In genomic region chr22:31749636-31750364, GRCh38 we compare ENCODE assay signal across 8 cellular contexts. TPM values are rescaled to one million over a fixed set of nuclear protein-coding genes. Genes with fewer than 3 reads are reported as not detected.
DNase-seq lines count a peak whose midpoint lies in the region; ATAC-seq and TF ChIP-seq lines count a peak whose summit lies in the region.

TSS of gene PRR14L (minus strand) at chr22:31750132. CDS start at chr22:31738860, 11,272 bp downstream.

- TF ChIP-seq CTCF in AG09319 (IDR thresholded peaks at IDR 0.05; ENCODE audit: low read depth, low read length): no peak; the same call in none of the 2 replicates

- no peaks in the 10 kb centered on the region for H3K9me3 Mint-ChIP-seq in immature natural killer cell

- H3K4me3 Mint-ChIP-seq in immature natural killer cell: peak within 1 kb of the TSS; percentile 89 to 98 (median 92)

- H3K27me3 Mint-ChIP-seq in immature natural killer cell (ENCODE audit: low read depth in 3 of 3): peaks cover 6 to 7% (median 6%) of the 10 kb centered on the region in 3 donors

- H3K4me1 Mint-ChIP-seq in immature natural killer cell: peaks cover 55 to 58% of the 10 kb centered on the region in 2 donors

- ATAC-seq in GM19035 (IDR thresholded peaks at IDR 0.05; ENCODE audit: unreplicated experiment): peak; percentile 63
- ATAC-seq in HG03342 (IDR thresholded peaks at IDR 0.05; ENCODE audit: unreplicated experiment): peak; percentile 58

- DNase-seq in AG09319 (ENCODE audit: extremely low read depth, low read depth) (peak; percentile 75), NCI-H446 (lab: John Stamatoyannopoulos, UW) (peak; percentile 85 to 94), immature natural killer cell (peak; percentile 98 to 99 (median 98)), smooth muscle cell of the brain vasculature (ENCODE audit: low read depth, low spot score) (peak; percentile 92)
- peak; percentile 98 for DNase-seq in activated CD4-positive, CD25-positive, alpha-beta regulatory T cell treated with anti-CD3 and anti-CD28 coated beads, Interleukin-2, amount 50 U/mL, for 16 hours (ENCODE audit: low read depth, low spot score)
- DNase-seq in central memory CD4-positive, alpha-beta T cell: peak; percentile 96

- H3K36me3 Mint-ChIP-seq in immature natural killer cell: peaks cover 0 to 3% (median 0%) of the 10 kb centered on the region in 3 donors

- H3K27ac Mint-ChIP-seq in immature natural killer cell: peak within 1 kb of the TSS; percentile 79 to 97 (median 92)

RNA-seq across cellular contexts. Expression of gene PRR14L, which starts in this region (rescaled TPM):
- polyA plus RNA-seq in immature natural killer cell: 10 to 100 TPM; 13.7 to 41.7 (median 14.1) TPM

Comparison
In these comparisons a context has a peak if more than half of its experiments do, and no peak if none do; other contexts are left out.
1. Peak in every context shown above with its lines: DNase-seq and ATAC-seq.